In genomic region chr22:30694171-30694637, GRCh38 we compare ENCODE assay signal across 8 cellular contexts. TPM values are rescaled to one million over a fixed set of nuclear protein-coding genes. Genes with fewer than 3 reads are reported as not detected.
DNase-seq lines count a peak whose midpoint lies in the region; ATAC-seq lines count a peak whose summit lies in the region.

No MANE protein-coding gene starts in this region.

- H3K27ac ChIP-seq in esophagus (ENCODE audit: low read depth in 2 of 2, low read length in 1 of 2) = peak overlapping the region in 1 of 2 donors; percentile 7

- H3K9ac ChIP-seq in mucosa of stomach (ENCODE audit: low read length) = peak overlapping the region; percentile 75

- H3K27me3 ChIP-seq in esophagus (ENCODE audit: control insufficient read depth in 1 of 2, insufficient read depth in 2 of 2, low read length in 2 of 2) = no peaks in the 10 kb centered on the region
- H3K27me3 ChIP-seq in mucosa of stomach (ENCODE audit: control insufficient read depth, insufficient read depth, low read length) = peaks cover 7% of the 10 kb centered on the region

- peaks cover 2 to 11% of the 10 kb centered on the region in 2 donors for H3K4me1 ChIP-seq in esophagus (ENCODE audit: control insufficient read depth in 2 of 2, insufficient read depth in 2 of 2, low read length in 1 of 2)
- H3K4me1 ChIP-seq in mucosa of stomach (ENCODE audit: control insufficient read depth, insufficient read depth, low read length) = peaks cover 11% of the 10 kb centered on the region

- peak overlapping the region; percentile 49 to 56 for H3K4me3 ChIP-seq in esophagus (ENCODE audit: low read depth in 1 of 2, low read length in 2 of 2)
- no peak overlapping the region for H3K4me3 ChIP-seq in mucosa of stomach (ENCODE audit: low read length)

- no peaks in the 10 kb centered on the region for H3K9me3 ChIP-seq in esophagus (ENCODE audit: control insufficient read depth in 2 of 2, insufficient read depth in 1 of 2, low read depth in 1 of 2, low read length in 1 of 2)
- H3K9me3 ChIP-seq in mucosa of stomach (ENCODE audit: control insufficient read depth, low read length) = no peaks in the 10 kb centered on the region

- no peak for ATAC-seq in HG03039 (IDR thresholded peaks at IDR 0.05; ENCODE audit: unreplicated experiment)

- DNase-seq in NCI-H1436 (lab: John Stamatoyannopoulos, UW) (peak; percentile 59), NCI-H1436 treated with DMSO at 0.1 percent for 48 hours (lab: John Stamatoyannopoulos, UW) (no peak), NCI-H526 (lab: John Stamatoyannopoulos, UW) (peak; percentile 47 to 82), activated T-cell treated with anti-CD3 and anti-CD28 coated beads for 48 hours (ENCODE audit: low read depth) (peak; percentile 49)
- DNase-seq in stimulated activated CD8-positive, alpha-beta memory T cell treated with anti-CD3 and anti-CD28 coated beads, Interleukin-4, amount 100 ng/mL, for 48 hours = peak; percentile 75

- WGBS in esophagus, 2 donors = 1% methylated on average over 34 to 37 of the region's 38 CpGs

- H3K36me3 ChIP-seq in esophagus (ENCODE audit: control insufficient read depth in 2 of 2, insufficient read depth in 2 of 2, low read length in 1 of 2) (no peaks in the 10 kb centered on the region), mucosa of stomach (ENCODE audit: control insufficient read depth, insufficient read depth, low read length) (no peaks in the 10 kb centered on the region)

RNA-seq across cellular contexts. Expression of gene OSBP2, which starts 0.5 kb away (rescaled TPM):
- 1 to 10 TPM; 2.5 to 2.7 TPM for polyA plus RNA-seq in esophagus

RNA-seq across cellular contexts. Expression of gene DUSP18, which starts 26.5 kb away (rescaled TPM):
- polyA plus RNA-seq in esophagus = 1 to 10 TPM; 3.6 to 4.7 TPM

RNA-seq across cellular contexts. Expression of gene SLC35E4, which starts 58.6 kb away (rescaled TPM):
- polyA plus RNA-seq in esophagus = 1 to 10 TPM; 1.7 to 3.1 TPM
